Comparison of ENCODE assay signal across 20 cellular contexts in the genomic region with DNA sequence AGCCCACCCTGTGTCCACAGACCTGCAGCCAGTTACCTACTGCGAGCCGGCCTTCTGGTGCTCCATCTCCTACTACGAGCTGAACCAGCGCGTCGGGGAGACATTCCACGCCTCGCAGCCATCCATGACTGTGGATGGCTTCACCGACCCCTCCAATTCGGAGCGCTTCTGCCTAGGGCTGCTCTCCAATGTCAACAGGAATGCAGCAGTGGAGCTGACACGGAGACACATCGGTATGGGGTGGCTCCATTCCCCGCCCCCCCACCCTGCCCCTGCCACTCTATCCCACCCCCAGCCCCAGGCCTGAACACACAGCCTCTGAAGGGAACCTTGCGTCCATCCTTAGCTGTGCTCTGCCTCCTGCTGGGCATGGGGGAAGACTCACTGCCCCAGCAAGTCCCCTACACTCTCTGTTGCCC.
DNase-seq lines count a peak whose midpoint lies in the region; ATAC-seq, FAIRE-seq and TF ChIP-seq lines count a peak whose summit lies in the region.
"Had no signal": no experiment of that assay in that cellular context is flagged by ENCODE, and none has a peak within 500 bp of the region (broad histone marks: within the 10 kb centered on the region; RNA-seq: fewer than 3 reads in every experiment).

No MANE protein-coding gene starts in this region.

- TF ChIP-seq RAD21 in GM12878 (IDR thresholded peaks at IDR 0.05; ENCODE audit: insufficient read depth, low read depth, low read length) = peak; percentile 44

- no peaks in the 10 kb centered on the region for H4K20me1 ChIP-seq in GM12878 (ENCODE audit: control insufficient read depth, insufficient read depth)

- no TSS peak for BruUV-seq in GM12878 (replicated peaks; lab: Mats Ljungman, UMichigan)

- H3K4me1 ChIP-seq in GM12878 (ENCODE audit: control insufficient read depth, insufficient read depth, low read length) (no peaks in the 10 kb centered on the region; the same call in 1 of the 2 replicates), right lobe of liver (no peaks in the 10 kb centered on the region)

- RAD21 ChIA-PET in GM12878 (lab: Charles Lee; ENCODE audit: unreplicated experiment) = no interaction called here

- FAIRE-seq in GM12878 (lab: Jason Lieb, UNC) = no peak
- FAIRE-seq: H54 had no signal

- intact Hi-C loops in left ventricle myocardium superior (cut with micrococcal nuclease) (no loop called here), Right ventricle myocardium superior (cut with DNase I) (no loop called here), GM12878 (cut with micrococcal nuclease; ENCODE audit: unreplicated experiment) (no loop called here), right lobe of liver (cut with DNase I) (no loop called here)

- peaks cover 25 to 35% of the 10 kb centered on the region in 2 experiments for H3K36me3 ChIP-seq in GM12878 (ENCODE audit: control insufficient read depth in 2 of 2, insufficient read depth in 2 of 2, low read length in 1 of 2)
- peaks cover 0 to 26% (median 8%) of the 10 kb centered on the region in 4 donors for H3K36me3 ChIP-seq in right lobe of liver

- peak; percentile 25 for DNase-seq in left ventricle myocardium superior
- no peak for DNase-seq in Right ventricle myocardium superior
- no peak for DNase-seq in GM12878 (ENCODE audit: low read depth, low spot score)
- no peak for DNase-seq in right lobe of liver
- DNase-seq in HUDEP-2 (lab: John Stamatoyannopoulos, UW; ENCODE audit: unreplicated experiment in 76 of 76) = no peak
- no peak for DNase-seq in foreskin fibroblast
- DNase-seq: activated CD4-positive, alpha-beta T cell treated with anti-CD3 and anti-CD28 coated beads, Interleukin-2, amount 50 U/mL, for 48 hours; aorta; Caco-2; dermis blood vessel endothelial cell; mammary epithelial cell; NCI-H2029 treated with DMSO at 0.1 percent for 48 hours; NCI-H526 treated with DMSO at 0.1 percent for 48 hours; stimulated activated naive CD4-positive, alpha-beta T cell treated with Interleukin-2 at 50 U/mL for 16 hours had no signal

- no peak overlapping the region for H3K4me2 ChIP-seq in GM12878 (ENCODE audit: control insufficient read depth, insufficient read depth)

- H3K9ac ChIP-seq in GM12878 (ENCODE audit: control insufficient read depth, insufficient read depth, low read length) = no peak overlapping the region

- WGBS in GM12878 (ENCODE audit: insufficient coverage, insufficient replicate concordance, low lambda C conversion rate, missing lambda C conversion rate) = 98% methylated on average over 15 of the region's 15 CpGs
- 100% methylated on average over 1 of the region's 15 CpGs for WGBS in right lobe of liver (ENCODE audit: insufficient coverage, low coverage, low lambda C conversion rate, missing lambda C conversion rate)

- no peaks in the 10 kb centered on the region for H3K27me3 ChIP-seq in GM12878 (replicated peaks in 1 of 2; ENCODE audit: control insufficient read depth in 2 of 2, insufficient read depth in 2 of 2, low read length in 1 of 2)
- no peaks in the 10 kb centered on the region for H3K27me3 ChIP-seq in right lobe of liver
- H3K27me3 ChIP-seq: neutrophil had no signal

- in situ Hi-C loops in GM12878 (cut with MboI) = no loop called here

- POLR2A ChIA-PET in GM12878 (lab: Charles Lee) = no interaction called here

- H3K9me3 ChIP-seq in GM12878 (replicated peaks; ENCODE audit: control insufficient read depth, insufficient read depth, low read length) = no peaks in the 10 kb centered on the region
- H3K9me3 ChIP-seq in right lobe of liver = no peaks in the 10 kb centered on the region
- H3K9me3 ChIP-seq: Caco-2, neutrophil had no signal

- H3K27ac ChIP-seq in GM12878 (ENCODE audit: control insufficient read depth, insufficient read depth) = no peak overlapping the region
- no peak overlapping the region for H3K27ac ChIP-seq in right lobe of liver
- H3K27ac ChIP-seq: HL-60, neutrophil had no signal

- H3K4me3 ChIP-seq in GM12878 (no peak overlapping the region), right lobe of liver (no peak overlapping the region), foreskin fibroblast (ENCODE audit: low read depth in 1 of 2, low read length in 2 of 2) (no peak overlapping the region)

- CTCF ChIA-PET in GM12878 (lab: Yijun Ruan, JAX) = interaction anchor here (0.8 to 1.0 kb wide), 2 partner anchors 115 to 252 kb away, joined by 3 to 4 read pairs; a partner anchor contains a TSS

- SMC1A ChIA-PET in GM12878 (lab: Charles Lee; ENCODE audit: uncharacterized antibody, unreplicated experiment) = no interaction called here

- TF ChIP-seq CTCF in GM12878 (IDR thresholded peaks at IDR 0.05 in 2 of 3, conservative IDR thresholded peaks at IDR 0.05 in 1 of 3; ENCODE audit: control insufficient read depth in 2 of 3, extremely low read depth in 1 of 3, insufficient read depth in 1 of 3, low read depth in 3 of 3, low read length in 3 of 3) (peak in 2 of 3 experiments; percentile 6 to 33; a peak in 1 of 6 replicates), right lobe of liver (IDR thresholded peaks at IDR 0.05) (peak in 2 of 4 donors; percentile 17 to 19), foreskin fibroblast (IDR thresholded peaks at IDR 0.05; ENCODE audit: low read depth, low read length) (no peak)

- TF ChIP-seq EP300 in GM12878 (IDR thresholded peaks at IDR 0.05; ENCODE audit: borderline replicate concordance in 1 of 2, control insufficient read depth in 1 of 2, low read depth in 2 of 2, low read length in 2 of 2) = no peak

- TF ChIP-seq POLR2A in GM12878 (IDR thresholded peaks at IDR 0.05; ENCODE audit: low read depth, low read length) (peak; percentile 41; the same call in 1 of the 2 replicates), right lobe of liver (IDR thresholded peaks at IDR 0.05) (no peak)

- ATAC-seq in left ventricle myocardium superior (no peak), Right ventricle myocardium superior (ENCODE audit: poor library complexity) (no peak), GM12878 (peak; percentile 29; the same call in 1 of the 3 replicates), right lobe of liver (peak in 3 of 4 donors; percentile 20 to 41 (median 29)), HG02763 (IDR thresholded peaks at IDR 0.05; ENCODE audit: unreplicated experiment) (no peak), GM18870 (IDR thresholded peaks at IDR 0.05; ENCODE audit: unreplicated experiment) (no peak)
- ATAC-seq: activated T-helper 17 cell treated with anti-CD3 and anti-CD28 coated beads, Interleukin-2, amount 50 U/mL, for 72 hours had no signal

- no peaks in the 10 kb centered on the region for H3K79me2 ChIP-seq in GM12878 (ENCODE audit: control insufficient read depth, insufficient read depth, low read length)

- no peak overlapping the region for H2AFZ ChIP-seq in GM12878 (ENCODE audit: control insufficient read depth, low read depth, low read length)

TF ChIP-seq in GM12878, 131 proteins besides CTCF, POLR2A, EP300 and RAD21:
- TF ChIP-seq, protein P1, sequence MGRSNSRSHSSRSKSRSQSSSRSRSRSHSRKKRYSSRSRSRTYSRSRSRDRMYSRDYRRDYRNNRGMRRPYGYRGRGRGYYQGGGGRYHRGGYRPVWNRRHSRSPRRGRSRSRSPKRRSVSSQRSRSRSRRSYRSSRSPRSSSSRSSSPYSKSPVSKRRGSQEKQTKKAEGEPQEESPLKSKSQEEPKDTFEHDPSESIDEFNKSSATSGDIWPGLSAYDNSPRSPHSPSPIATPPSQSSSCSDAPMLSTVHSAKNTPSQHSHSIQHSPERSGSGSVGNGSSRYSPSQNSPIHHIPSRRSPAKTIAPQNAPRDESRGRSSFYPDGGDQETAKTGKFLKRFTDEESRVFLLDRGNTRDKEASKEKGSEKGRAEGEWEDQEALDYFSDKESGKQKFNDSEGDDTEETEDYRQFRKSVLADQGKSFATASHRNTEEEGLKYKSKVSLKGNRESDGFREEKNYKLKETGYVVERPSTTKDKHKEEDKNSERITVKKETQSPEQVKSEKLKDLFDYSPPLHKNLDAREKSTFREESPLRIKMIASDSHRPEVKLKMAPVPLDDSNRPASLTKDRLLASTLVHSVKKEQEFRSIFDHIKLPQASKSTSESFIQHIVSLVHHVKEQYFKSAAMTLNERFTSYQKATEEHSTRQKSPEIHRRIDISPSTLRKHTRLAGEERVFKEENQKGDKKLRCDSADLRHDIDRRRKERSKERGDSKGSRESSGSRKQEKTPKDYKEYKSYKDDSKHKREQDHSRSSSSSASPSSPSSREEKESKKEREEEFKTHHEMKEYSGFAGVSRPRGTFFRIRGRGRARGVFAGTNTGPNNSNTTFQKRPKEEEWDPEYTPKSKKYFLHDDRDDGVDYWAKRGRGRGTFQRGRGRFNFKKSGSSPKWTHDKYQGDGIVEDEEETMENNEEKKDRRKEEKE (IDR thresholded peaks at IDR 0.05) = no peak
- 0 out of 2 replicates have a peak, but pooled peaks have one; percentile 17 for TF ChIP-seq SMC3 (IDR thresholded peaks at IDR 0.05; ENCODE audit: borderline replicate concordance, low read length)

Comparison
In these comparisons a context has a peak if more than half of its experiments do, and no peak if none do; other contexts are left out.
1. ATAC-seq: peak in GM12878 (single experiment) and right lobe of liver (3 of 4); none in left ventricle myocardium superior (single experiment), Right ventricle myocardium superior (single experiment), HG02763 (single experiment) and GM18870 (single experiment).